ENCODE assay signal across 21 cellular contexts in the genomic region with DNA sequence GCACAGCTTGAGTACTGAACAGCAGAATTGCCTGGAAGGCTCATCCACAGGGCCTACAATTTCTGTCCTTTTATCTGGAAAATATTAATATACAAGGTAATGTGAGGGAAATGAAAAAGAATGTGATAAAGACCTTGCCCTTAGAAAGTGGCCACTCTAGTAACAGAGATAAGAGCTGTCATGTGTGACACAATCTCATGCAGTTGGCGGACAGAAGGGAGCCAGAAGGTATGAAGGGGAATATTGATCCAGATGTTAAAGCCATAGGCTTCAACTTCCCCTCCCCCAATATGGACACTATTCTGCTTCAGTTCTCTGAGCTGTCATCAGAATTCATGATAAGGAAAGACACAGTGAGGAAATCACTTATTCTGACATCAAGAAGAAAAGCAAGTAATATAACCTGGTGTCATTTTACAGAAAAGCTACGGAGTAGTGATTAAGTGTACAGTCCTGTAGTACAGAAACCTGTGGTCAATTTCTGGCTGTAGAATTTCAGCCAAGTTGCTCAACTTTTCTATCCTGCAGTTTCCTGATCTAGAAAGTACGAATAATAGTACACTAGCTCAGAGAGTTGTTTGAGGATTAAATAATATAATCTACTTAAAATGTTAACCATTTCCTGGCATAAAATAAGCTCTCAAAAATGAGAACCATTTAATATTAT.
A peak's percentile ranks its signal among the peaks of the same experiment; 100 is the strongest.
DNase-seq lines count a peak whose midpoint lies in the region; ATAC-seq and TF ChIP-seq lines count a peak whose summit lies in the region.
"Had no signal": no experiment of that assay in that cellular context is flagged by ENCODE, and none has a peak within 500 bp of the region (broad histone marks: within the 10 kb centered on the region; RNA-seq: fewer than 3 reads in every experiment).

No MANE protein-coding gene starts in this region.

- H3K4me3 Mint-ChIP-seq in glutamatergic neuron (ENCODE audit: unreplicated experiment), result peak overlapping the region; percentile 35
- H3K4me3 Mint-ChIP-seq: stimulated activated naive CD8-positive, alpha-beta T cell treated with anti-CD3 and anti-CD28 coated beads, Interleukin-15, Interleukin-2, amounts not matched to agents 100 ng/mL and 50 ng/mL, for 24 hours; T-helper 1 cell treated with Interleukin-12 subunit alpha and Interleukin-12 subunit beta and Interleukin-4 antibody, amounts not matched to agents 30 μg/mL and 1 μg/mL, for 36 hours had no signal

- no peak for DNase-seq in left ventricle myocardium inferior
- no peak for DNase-seq in left cardiac atrium
- peak; percentile 65 for DNase-seq in astrocyte of the hippocampus (ENCODE audit: low read depth, low spot score)
- peak; percentile 28 for DNase-seq in glutamatergic neuron
- DNase-seq in cerebellum (ENCODE audit: low spot score), result no peak
- DNase-seq in OCI-M1 (lab: John Stamatoyannopoulos, UW), result no peak
- DNase-seq in NCI-H2107 (lab: John Stamatoyannopoulos, UW), result no peak
- DNase-seq: activated CD4-positive, alpha-beta T cell treated with anti-CD3 and anti-CD28 coated beads, Interleukin-2, amount 50 U/mL, for 4 hours; activated naive CD4-positive, alpha-beta T cell treated with anti-CD3 and anti-CD28 coated beads, Interleukin-2, amount 50 U/mL, for 16 hours; BE2C; cerebellar nuclear complex; foreskin melanocyte; GM23248; left colon; mesenchymal stem cell; NCI-H524 treated with DMSO at 0.1 percent for 48 hours; posterior cingulate gyrus had no signal

- ATAC-seq in left cardiac atrium (no peak), HG03108 (IDR thresholded peaks at IDR 0.05; ENCODE audit: unreplicated experiment) (no peak)
- ATAC-seq: left colon had no signal

- peaks cover 35% of the 10 kb centered on the region for H3K4me1 Mint-ChIP-seq in glutamatergic neuron (ENCODE audit: low read depth, unreplicated experiment)

- peaks cover 4% of the 10 kb centered on the region for H3K27me3 Mint-ChIP-seq in glutamatergic neuron (ENCODE audit: unreplicated experiment)
- H3K27me3 Mint-ChIP-seq: stimulated activated naive CD8-positive, alpha-beta T cell treated with anti-CD3 and anti-CD28 coated beads, Interleukin-15, Interleukin-2, amounts not matched to agents 100 ng/mL and 50 ng/mL, for 24 hours had no signal

- no peaks in the 10 kb centered on the region for H3K36me3 Mint-ChIP-seq in glutamatergic neuron (ENCODE audit: unreplicated experiment)

- H3K4me1 ChIP-seq in left ventricle myocardium inferior, result peaks cover 26% of the 10 kb centered on the region

- H3K4me3 ChIP-seq in left ventricle myocardium inferior, result no peak overlapping the region
- H3K4me3 ChIP-seq: GM23248, SK-N-MC had no signal

- peaks cover 5% of the 10 kb centered on the region for H3K9me3 Mint-ChIP-seq in glutamatergic neuron (ENCODE audit: unreplicated experiment)
- H3K9me3 Mint-ChIP-seq: stimulated activated naive CD8-positive, alpha-beta T cell treated with anti-CD3 and anti-CD28 coated beads, Interleukin-15, Interleukin-2, amounts not matched to agents 100 ng/mL and 50 ng/mL, for 24 hours; T-helper 1 cell treated with Interleukin-12 subunit alpha and Interleukin-12 subunit beta and Interleukin-4 antibody, amounts not matched to agents 30 μg/mL and 1 μg/mL, for 36 hours had no signal

- TF ChIP-seq CTCF in left ventricle myocardium inferior (IDR thresholded peaks at IDR 0.05; ENCODE audit: borderline replicate concordance), result no peak
- no peak for TF ChIP-seq CTCF in glutamatergic neuron (IDR thresholded peaks at IDR 0.05; ENCODE audit: partially characterized antibody, unreplicated experiment)

- H3K27ac Mint-ChIP-seq in glutamatergic neuron (ENCODE audit: unreplicated experiment), result peak overlapping the region; percentile 89
- H3K27ac Mint-ChIP-seq: stimulated activated naive CD8-positive, alpha-beta T cell treated with anti-CD3 and anti-CD28 coated beads, Interleukin-15, Interleukin-2, amounts not matched to agents 100 ng/mL and 50 ng/mL, for 24 hours; T-helper 1 cell treated with Interleukin-12 subunit alpha and Interleukin-12 subunit beta and Interleukin-4 antibody, amounts not matched to agents 30 μg/mL and 1 μg/mL, for 36 hours had no signal

- H3K36me3 ChIP-seq in left ventricle myocardium inferior, result no peaks in the 10 kb centered on the region
- H3K36me3 ChIP-seq: BE2C had no signal

- intact Hi-C loops in left ventricle myocardium inferior (cut with micrococcal nuclease), result no loop called here
- intact Hi-C loops in left cardiac atrium (cut with DNase I), result no loop called here

- no peaks in the 10 kb centered on the region for H3K9me3 ChIP-seq in left ventricle myocardium inferior (replicated peaks)
- H3K9me3 ChIP-seq: BE2C had no signal

- H3K27me3 ChIP-seq in left ventricle myocardium inferior (ENCODE audit: low read depth), result no peaks in the 10 kb centered on the region
- H3K27me3 ChIP-seq: BE2C had no signal

- peak overlapping the region; percentile 23 for H3K27ac ChIP-seq in left ventricle myocardium inferior (replicated peaks)
- H3K27ac ChIP-seq: GM23248, SK-N-MC had no signal

Comparison
In these comparisons a context has a peak if more than half of its experiments do, and no peak if none do; other contexts are left out.
1. DNase-seq: peak in astrocyte of the hippocampus (single experiment) and glutamatergic neuron (single experiment); none in left ventricle myocardium inferior (single experiment), left cardiac atrium (single experiment), cerebellum (single experiment), OCI-M1 (single experiment) and NCI-H2107 (single experiment).